8 cellular contexts compared by ENCODE assay signal in genomic region chr17:81511800-81512559, GRCh38. TPM values are rescaled to one million over a fixed set of nuclear protein-coding genes. Genes with fewer than 3 reads are reported as not detected.
A peak's percentile ranks its signal among the peaks of the same experiment; 100 is the strongest.
DNase-seq lines count a peak whose midpoint lies in the region; ATAC-seq, FAIRE-seq and TF ChIP-seq lines count a peak whose summit lies in the region.

No MANE protein-coding gene starts in this region.

- H3K27ac Mint-ChIP-seq in MCF 10A (ENCODE audit: low read depth, unreplicated experiment) = peak overlapping the region; percentile 91

- peaks cover 62% of the 10 kb centered on the region for H3K36me3 Mint-ChIP-seq in MCF 10A (ENCODE audit: insufficient read depth, unreplicated experiment)

- POLR2A ChIA-PET in MCF 10A (lab: Yijun Ruan, JAX) = interaction anchor here (0.6 to 9.4 kb wide), 12 partner anchors 40 to 417 kb away, joined by 3 to 169 read pairs (median 3); partner anchors contain the start of genes BAHCC1, FAAP100, NDUFAF8 and NPB

- H3K4me3 ChIP-seq in liver (ENCODE audit: low read depth in 1 of 3, low read length in 3 of 3) (peak overlapping the region; percentile 87 to 97 (median 95)), stomach (peak overlapping the region; percentile 79 to 97 (median 89))

- BruUV-seq in MCF 10A (replicated peaks; lab: Mats Ljungman, UMichigan) = TSS peak; percentile 62

- TF ChIP-seq POLR2A in stomach (IDR thresholded peaks at IDR 0.05) = no peak

- peak overlapping the region; percentile 62 to 80 for H3K9ac ChIP-seq in liver (ENCODE audit: low read depth in 1 of 2, low read length in 2 of 2)

- FAIRE-seq in RCC 7860 (lab: Jason Lieb, UNC) = no peak

- H3K27ac ChIP-seq in liver (ENCODE audit: low read depth in 1 of 2, low read length in 2 of 2) = peak overlapping the region; percentile 57 to 79
- H3K27ac ChIP-seq in stomach = peak overlapping the region; percentile 93 to 100 (median 100)

- H3K9me3 Mint-ChIP-seq in MCF 10A (ENCODE audit: unreplicated experiment) = no peaks in the 10 kb centered on the region

- CTCF ChIA-PET in MCF 10A (lab: Yijun Ruan, JAX) = interaction anchor here (0.8 kb wide), 1 partner anchor 39 kb away, joined by 3 read pairs; no protein-coding TSS in a partner anchor

- H3K27me3 ChIP-seq in liver (ENCODE audit: control insufficient read depth in 4 of 4, insufficient read depth in 4 of 4, low read length in 3 of 4) (no peaks in the 10 kb centered on the region), stomach (no peaks in the 10 kb centered on the region)

- intact Hi-C loops in MCF 10A (cut with micrococcal nuclease) (loop anchor here (2.0 kb wide), 1 partner anchor 89 kb away; no protein-coding TSS in a partner anchor), stomach (cut with DNase I; ENCODE audit: low total_unique reads) (no loop called here)

- TF ChIP-seq RAD21 in liver (IDR thresholded peaks at IDR 0.05) = no peak

- H3K27me3 Mint-ChIP-seq in MCF 10A (ENCODE audit: insufficient read depth, unreplicated experiment) = no peaks in the 10 kb centered on the region

- H3K36me3 ChIP-seq in liver (ENCODE audit: control insufficient read depth in 4 of 4, insufficient read depth in 3 of 4, low read depth in 1 of 4, low read length in 3 of 4) = peaks cover 3 to 22% (median 13%) of the 10 kb centered on the region in 4 donors
- H3K36me3 ChIP-seq in stomach = peaks cover 29 to 40% (median 36%) of the 10 kb centered on the region in 4 donors

- H3K4me1 Mint-ChIP-seq in MCF 10A (ENCODE audit: insufficient read depth, unreplicated experiment) = peaks cover 25% of the 10 kb centered on the region

- H3K4me3 Mint-ChIP-seq in MCF 10A (ENCODE audit: unreplicated experiment) = peak overlapping the region; percentile 92

- DNase-seq in RCC 7860 (ENCODE audit: low spot score) (peak; percentile 14), MCF 10A (ENCODE audit: unreplicated experiment) (no peak), stomach (no peak), NCI-H526 (lab: John Stamatoyannopoulos, UW) (no peak), SHP77 (lab: John Stamatoyannopoulos, UW) (no peak), SK-N-DZ (ENCODE audit: low spot score) (no peak)

- 1% methylated on average over 62 of the region's 62 CpGs for WGBS in liver
- WGBS in stomach, 5 donors = 0 to 1% (median 0%) methylated on average over 37 to 62 of the region's 62 CpGs

- no peak for TF ChIP-seq EP300 in stomach (IDR thresholded peaks at IDR 0.05)

- ATAC-seq in GM21526 (IDR thresholded peaks at IDR 0.05; ENCODE audit: low FRiP score, unreplicated experiment) = peak; percentile 1

- H3K9me3 ChIP-seq in liver (ENCODE audit: control insufficient read depth in 4 of 4, low read length in 3 of 4) (no peaks in the 10 kb centered on the region), stomach (no peaks in the 10 kb centered on the region)

- H3K4me1 ChIP-seq in liver (ENCODE audit: control insufficient read depth in 4 of 4, insufficient read depth in 4 of 4, low read length in 3 of 4) (peaks cover 7 to 45% (median 20%) of the 10 kb centered on the region in 4 donors), stomach (peaks cover 19 to 65% (median 48%) of the 10 kb centered on the region in 4 donors)

- TF ChIP-seq CTCF in MCF 10A (IDR thresholded peaks at IDR 0.05; ENCODE audit: unreplicated experiment) = no peak
- TF ChIP-seq CTCF in liver (IDR thresholded peaks at IDR 0.05; ENCODE audit: low read depth, low read length, missing input control) = no peak
- no peak for TF ChIP-seq CTCF in stomach (IDR thresholded peaks at IDR 0.05)

TF ChIP-seq in liver, 16 proteins besides CTCF, POLR2A, EP300 and RAD21:
- TF ChIP-seq SP1 (IDR thresholded peaks at IDR 0.05) (peak; percentile 4), YY1 (IDR thresholded peaks at IDR 0.05) (no peak)

RNA-seq across cellular contexts. Expression of gene ACTG1, which starts 0.6 kb away (rescaled TPM):
- 1,056 and 1,461 TPM in 2 replicates for total RNA-seq in MCF 10A (2022)
- total RNA-seq in liver = 1,000 to 10,000 TPM; 1,434 to 1,699 TPM
- 1,000 to 10,000 TPM in 1 of 2 donors, 100 to 1,000 TPM in 1; 347 to 1,129 TPM for polyA plus RNA-seq in liver
- 1,000 to 10,000 TPM in 4 of 5 donors, 100 to 1,000 TPM in 1; 978 to 2,952 (median 1,777) TPM for total RNA-seq in stomach
- 1,000 to 10,000 TPM; 1,866 to 2,457 (median 2,070) TPM for polyA plus RNA-seq in stomach
- polyA plus RNA-seq in SK-N-DZ (2014; cell fraction: cytosol; rRNA removed) = 2,351 and 2,595 TPM in 2 replicates
- polyA plus RNA-seq in SK-N-DZ (2014; cell fraction: nucleus; rRNA removed) = 1,254 and 2,322 TPM in 2 replicates

RNA-seq across cellular contexts. Expression of gene FSCN2, which starts 16.2 kb away (rescaled TPM):
- 0.37 TPM in 1 of 2 replicates, not detected in the other for total RNA-seq in MCF 10A (2022)
- total RNA-seq in liver = under 1 TPM; 0.09 to 0.42 TPM
- polyA plus RNA-seq in liver = not detected
- total RNA-seq in stomach = 10 to 100 TPM in 1 of 5 donors, 1 to 10 TPM in 3, not detected in 1; 2.8 to 21.7 (median 6.2) TPM
- 1 to 10 TPM in 2 of 3 donors, under 1 TPM in 1; 0.90 to 2.7 (median 2.1) TPM for polyA plus RNA-seq in stomach
- polyA plus RNA-seq in SK-N-DZ (2014; cell fraction: cytosol; rRNA removed) = 0.13 TPM in 1 of 2 replicates, not detected in the other
- polyA plus RNA-seq in SK-N-DZ (2014; cell fraction: nucleus; rRNA removed) = 0.52 TPM in 1 of 2 replicates, not detected in the other

RNA-seq across cellular contexts. Expression of gene FAAP100, which starts 40.2 kb away (rescaled TPM):
- 23.4 and 32.5 TPM in 2 replicates for total RNA-seq in MCF 10A (2022)
- total RNA-seq in liver = 10 to 100 TPM in 1 of 2 donors, 1 to 10 TPM in 1; 8.7 to 10.6 TPM
- polyA plus RNA-seq in liver = 10 to 100 TPM in 1 of 2 donors, 1 to 10 TPM in 1; 8.1 to 14.7 TPM
- total RNA-seq in stomach = 100 to 1,000 TPM in 1 of 5 donors, 10 to 100 TPM in 4; 11.9 to 130 (median 51.8) TPM
- 10 to 100 TPM; 12.2 to 17.1 (median 17.0) TPM for polyA plus RNA-seq in stomach
- 40.2 and 49.0 TPM in 2 replicates for polyA plus RNA-seq in SK-N-DZ (2014; cell fraction: cytosol; rRNA removed)
- polyA plus RNA-seq in SK-N-DZ (2014; cell fraction: nucleus; rRNA removed) = 85.2 and 88.2 TPM in 2 replicates
